Comparison of ENCODE assay signal across 8 cellular contexts in genomic region chr1:68120136-68120791, GRCh38.
DNase-seq lines count a peak whose midpoint lies in the region; ATAC-seq, FAIRE-seq and TF ChIP-seq lines count a peak whose summit lies in the region.

No MANE protein-coding gene starts in this region.

- no peak for DNase-seq in D721Med (ENCODE audit: insufficient read length, low spot score)
- DNase-seq in NCI-H2227 treated with DMSO at 0.1 percent for 48 hours (lab: John Stamatoyannopoulos, UW), result peak; percentile 55
- peak; percentile 24 for DNase-seq in activated CD4-positive, alpha-beta memory T cell treated with anti-CD3 and anti-CD28 coated beads, Interleukin-2, amount 10 ng/mL, durations not matched to agents 7 days and 5 days
- DNase-seq in glutamatergic neuron, result peak; percentile 25
- peak; percentile 71 for DNase-seq in putamen (ENCODE audit: low spot score)
- no peak for DNase-seq in activated CD8-positive, alpha-beta memory T cell treated with anti-CD3 and anti-CD28 coated beads for 24 hours

- H3K27me3 Mint-ChIP-seq in activated CD4-positive, alpha-beta memory T cell treated with anti-CD3 and anti-CD28 coated beads, Interleukin-2, amount 10 ng/mL, durations not matched to agents 7 days and 5 days, result no peaks in the 10 kb centered on the region
- no peaks in the 10 kb centered on the region for H3K27me3 Mint-ChIP-seq in glutamatergic neuron (ENCODE audit: unreplicated experiment)

- H3K27ac Mint-ChIP-seq in activated CD4-positive, alpha-beta memory T cell treated with anti-CD3 and anti-CD28 coated beads, Interleukin-2, amount 10 ng/mL, durations not matched to agents 7 days and 5 days, result no peak overlapping the region
- no peak overlapping the region for H3K27ac Mint-ChIP-seq in glutamatergic neuron (ENCODE audit: unreplicated experiment)

- peak; percentile 88 for ATAC-seq in GM18907 (IDR thresholded peaks at IDR 0.05; ENCODE audit: unreplicated experiment)
- peak; percentile 76 for ATAC-seq in HG03103 (IDR thresholded peaks at IDR 0.05; ENCODE audit: low read depth, unreplicated experiment)

- CTCF ChIA-PET in activated CD4-positive, alpha-beta memory T cell treated with anti-CD3 and anti-CD28 coated beads, Interleukin-2, amount 10 ng/mL, durations not matched to agents 7 days and 5 days (lab: Charles Lee), result interaction anchor here (0.7 to 2.2 kb wide), 14 partner anchors 9 to 1617 kb away, joined by 3 to 12 read pairs (median 4); no protein-coding TSS in a partner anchor

- POLR2A ChIA-PET in activated CD4-positive, alpha-beta memory T cell treated with anti-CD3 and anti-CD28 coated beads, Interleukin-2, amount 10 ng/mL, durations not matched to agents 7 days and 5 days (lab: Charles Lee), result no interaction called here

- peak; percentile 85 for TF ChIP-seq CTCF in D721Med (IDR thresholded peaks at IDR 0.05; ENCODE audit: insufficient read depth, missing control alignments)
- peak; percentile 87 for TF ChIP-seq CTCF in glutamatergic neuron (IDR thresholded peaks at IDR 0.05; ENCODE audit: partially characterized antibody, unreplicated experiment)

- FAIRE-seq in D721Med (lab: Jason Lieb, UNC), result peak; percentile 46

- no peak overlapping the region for H3K4me3 Mint-ChIP-seq in activated CD4-positive, alpha-beta memory T cell treated with anti-CD3 and anti-CD28 coated beads, Interleukin-2, amount 10 ng/mL, durations not matched to agents 7 days and 5 days
- H3K4me3 Mint-ChIP-seq in glutamatergic neuron (ENCODE audit: unreplicated experiment), result no peak overlapping the region

- peaks cover 5% of the 10 kb centered on the region for H3K4me1 Mint-ChIP-seq in activated CD4-positive, alpha-beta memory T cell treated with anti-CD3 and anti-CD28 coated beads, Interleukin-2, amount 10 ng/mL, durations not matched to agents 7 days and 5 days
- peaks cover 2% of the 10 kb centered on the region for H3K4me1 Mint-ChIP-seq in glutamatergic neuron (ENCODE audit: low read depth, unreplicated experiment)

- H3K9me3 Mint-ChIP-seq in activated CD4-positive, alpha-beta memory T cell treated with anti-CD3 and anti-CD28 coated beads, Interleukin-2, amount 10 ng/mL, durations not matched to agents 7 days and 5 days, result no peaks in the 10 kb centered on the region
- H3K9me3 Mint-ChIP-seq in glutamatergic neuron (ENCODE audit: unreplicated experiment), result no peaks in the 10 kb centered on the region

- H3K36me3 Mint-ChIP-seq in activated CD4-positive, alpha-beta memory T cell treated with anti-CD3 and anti-CD28 coated beads, Interleukin-2, amount 10 ng/mL, durations not matched to agents 7 days and 5 days (ENCODE audit: low read depth), result no peaks in the 10 kb centered on the region
- no peaks in the 10 kb centered on the region for H3K36me3 Mint-ChIP-seq in glutamatergic neuron (ENCODE audit: unreplicated experiment)

Comparison
In these comparisons a context has a peak if more than half of its experiments do, and no peak if none do; other contexts are left out.
1. DNase-seq: peak in NCI-H2227 treated with DMSO at 0.1 percent for 48 hours (single experiment), activated CD4-positive, alpha-beta memory T cell treated with anti-CD3 and anti-CD28 coated beads, Interleukin-2, amount 10 ng/mL, durations not matched to agents 7 days and 5 days (single experiment), glutamatergic neuron (single experiment) and putamen (single experiment); none in D721Med (single experiment) and activated CD8-positive, alpha-beta memory T cell treated with anti-CD3 and anti-CD28 coated beads for 24 hours (single experiment).